21 cellular contexts compared by ENCODE assay signal in genomic region chr1:245301921-245302320, GRCh38.
DNase-seq lines count a peak whose midpoint lies in the region; ATAC-seq and TF ChIP-seq lines count a peak whose summit lies in the region.
"Had no signal": no experiment of that assay in that cellular context is flagged by ENCODE, and none has a peak within 500 bp of the region (broad histone marks: within the 10 kb centered on the region; RNA-seq: fewer than 3 reads in every experiment).

No MANE protein-coding gene starts in this region.

- DNase-seq in AG09319 (ENCODE audit: extremely low read depth, low read depth): peak; percentile 35
- peak; percentile 22 for DNase-seq in amniotic epithelial cell (ENCODE audit: low read depth)
- DNase-seq in endothelial cell (ENCODE audit: low spot score): no peak
- DNase-seq in GM19238 (ENCODE audit: insufficient read length, low spot score): no peak
- no peak for DNase-seq in iPS-NIHi7 (ENCODE audit: extremely low spot score)
- DNase-seq: DMS53, GDM1, H9, HFFc6, Kasumi-1, NCI-H1417, NCI-H1694 treated with DMSO at 0.1 percent for 48 hours, NCI-H2081 treated with DMSO at 0.1 percent for 48 hours, NCI-H2171 treated with DMSO at 0.1 percent for 48 hours, NCI-H524 treated with DMSO at 0.1 percent for 48 hours, PC-3, SHP77 had no signal

- H3K9me3 Mint-ChIP-seq in endothelial cell (ENCODE audit: unreplicated experiment): no peaks in the 10 kb centered on the region
- no peaks in the 10 kb centered on the region for H3K9me3 Mint-ChIP-seq in nephron
- H3K9me3 Mint-ChIP-seq: H9, HFFc6 had no signal

- no peak overlapping the region for H3K4me3 Mint-ChIP-seq in endothelial cell (ENCODE audit: unreplicated experiment)
- no peak overlapping the region for H3K4me3 Mint-ChIP-seq in nephron
- H3K4me3 Mint-ChIP-seq: B cell, H9 had no signal

- TF ChIP-seq CTCF in AG09319 (IDR thresholded peaks at IDR 0.05; ENCODE audit: low read depth, low read length): no peak
- TF ChIP-seq CTCF in endothelial cell (IDR thresholded peaks at IDR 0.05; ENCODE audit: unreplicated experiment): no peak
- no peak for TF ChIP-seq CTCF in nephron (IDR thresholded peaks at IDR 0.05; ENCODE audit: unreplicated experiment in 3 of 3)

- H3K4me1 Mint-ChIP-seq in endothelial cell (ENCODE audit: unreplicated experiment) (peaks cover 9% of the 10 kb centered on the region), nephron (peaks cover 52% of the 10 kb centered on the region)
- H3K4me1 Mint-ChIP-seq: B cell, CD14-positive monocyte had no signal

- H3K36me3 Mint-ChIP-seq in endothelial cell (ENCODE audit: low read depth, unreplicated experiment) (no peaks in the 10 kb centered on the region), nephron (ENCODE audit: low read depth) (peaks cover 3% of the 10 kb centered on the region)
- H3K36me3 Mint-ChIP-seq: CD14-positive monocyte had no signal

- H3K27ac Mint-ChIP-seq in endothelial cell (ENCODE audit: unreplicated experiment) (peak overlapping the region; percentile 15), nephron (peak overlapping the region; percentile 97)
- H3K27ac Mint-ChIP-seq: B cell, CD14-positive monocyte, H9, HFFc6 had no signal

- ATAC-seq in GM21360 (IDR thresholded peaks at IDR 0.05; ENCODE audit: unreplicated experiment): no peak
- ATAC-seq: PC-3 had no signal

- H3K27me3 Mint-ChIP-seq in endothelial cell (ENCODE audit: unreplicated experiment) (no peaks in the 10 kb centered on the region), nephron (ENCODE audit: low read depth) (peaks cover 3% of the 10 kb centered on the region)

Comparison
In these comparisons a context has a peak if more than half of its experiments do, and no peak if none do; other contexts are left out.
1. DNase-seq: peak in AG09319 (single experiment) and amniotic epithelial cell (single experiment); none in endothelial cell (single experiment), GM19238 (single experiment) and iPS-NIHi7 (single experiment).